ENCODE assay signal across 1 cellular context in genomic region chr2:96856776-96857673, GRCh38.
TF ChIP-seq lines count a peak whose summit lies in the region.

No MANE protein-coding gene starts in this region.

TF ChIP-seq in HepG2, 621 proteins besides CTCF, POLR2A, EP300 and RAD21 (continued from another document and continues in another):
- TF ChIP-seq ZNF691 (CRISPR knock-in tag; IDR thresholded peaks at IDR 0.05; ENCODE audit: borderline replicate concordance, low read depth) (no peak; the same call in 1 of the 2 replicates), MEIS1 (CRISPR knock-in tag; IDR thresholded peaks at IDR 0.05; ENCODE audit: borderline replicate concordance) (no peak), AFF4 (CRISPR knock-in tag; IDR thresholded peaks at IDR 0.05) (no peak), ZNF530 (CRISPR knock-in tag; IDR thresholded peaks at IDR 0.05; ENCODE audit: low read depth) (no peak), ZNF598 (CRISPR knock-in tag; IDR thresholded peaks at IDR 0.05; ENCODE audit: borderline replicate concordance) (peak; percentile 50; the same call in 1 of the 2 replicates), KDM2A (CRISPR knock-in tag; IDR thresholded peaks at IDR 0.05; ENCODE audit: borderline replicate concordance, low read depth) (no peak), POGK (CRISPR knock-in tag; conservative IDR thresholded peaks at IDR 0.05) (no peak), SETDB1 (CRISPR knock-in tag; IDR thresholded peaks at IDR 0.05; ENCODE audit: borderline replicate concordance) (no peak), MXD4 (CRISPR knock-in tag; IDR thresholded peaks at IDR 0.05) (no peak), HMGXB3 (CRISPR knock-in tag; IDR thresholded peaks at IDR 0.05; ENCODE audit: borderline replicate concordance) (no peak), PBX3 (CRISPR knock-in tag; IDR thresholded peaks at IDR 0.05; ENCODE audit: borderline replicate concordance) (no peak), XBP1 (CRISPR knock-in tag; IDR thresholded peaks at IDR 0.05) (no peak), LRRFIP1 (CRISPR knock-in tag; conservative IDR thresholded peaks at IDR 0.05) (no peak), NCOA1 (CRISPR knock-in tag; IDR thresholded peaks at IDR 0.05) (no peak), NR2F1 (CRISPR knock-in tag; IDR thresholded peaks at IDR 0.05) (no peak), ZNF501 (CRISPR knock-in tag; IDR thresholded peaks at IDR 0.05) (no peak), ZNF724P (CRISPR knock-in tag; IDR thresholded peaks at IDR 0.05; ENCODE audit: borderline replicate concordance) (no peak), ERF (CRISPR knock-in tag; IDR thresholded peaks at IDR 0.05) (no peak), ARHGAP35 (CRISPR knock-in tag; IDR thresholded peaks at IDR 0.05; ENCODE audit: borderline replicate concordance) (no peak), IKZF4 (CRISPR knock-in tag; IDR thresholded peaks at IDR 0.05; ENCODE audit: borderline replicate concordance, low read depth, not compliant biosample characterization) (no peak), PRDM10 (CRISPR knock-in tag; IDR thresholded peaks at IDR 0.05; ENCODE audit: low read depth) (no peak), ZNF574 (CRISPR knock-in tag; IDR thresholded peaks at IDR 0.05) (no peak), ZBTB20 (CRISPR knock-in tag; IDR thresholded peaks at IDR 0.05; ENCODE audit: borderline replicate concordance, low read depth) (no peak; the same call in 1 of the 2 replicates), RELA (CRISPR knock-in tag; IDR thresholded peaks at IDR 0.05) (no peak), KAT7 (CRISPR knock-in tag; IDR thresholded peaks at IDR 0.05; ENCODE audit: borderline replicate concordance) (no peak), ZBTB38 (CRISPR knock-in tag; IDR thresholded peaks at IDR 0.05) (no peak), KLF11 (CRISPR knock-in tag; IDR thresholded peaks at IDR 0.05) (0 out of 2 replicates have a peak, but pooled peaks have one; percentile 2), SIX4 (CRISPR knock-in tag; IDR thresholded peaks at IDR 0.05) (no peak), ZNF263 (CRISPR knock-in tag; IDR thresholded peaks at IDR 0.05) (no peak), ZNF280B (CRISPR knock-in tag; IDR thresholded peaks at IDR 0.05; ENCODE audit: borderline replicate concordance) (no peak)
